8 cellular contexts compared by ENCODE assay signal in the genomic region with DNA sequence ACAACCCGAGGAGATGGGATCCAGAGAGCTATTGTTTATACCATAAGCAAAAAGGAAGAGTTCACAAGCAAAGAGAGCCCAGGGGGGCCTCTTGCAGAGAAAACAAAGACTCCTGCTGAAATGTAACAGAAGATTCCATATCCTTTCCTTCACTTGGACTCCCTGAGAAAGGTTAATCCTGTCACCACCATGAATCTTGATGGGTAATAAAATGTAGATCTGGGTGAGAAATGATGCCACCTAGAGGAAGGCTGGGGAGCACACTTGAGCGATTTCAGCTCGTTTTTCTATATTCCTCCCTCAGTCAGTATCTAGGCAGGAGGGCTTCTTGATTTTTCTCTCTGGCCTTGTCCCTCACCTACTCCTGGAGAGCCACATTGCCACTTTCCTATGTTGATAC. TPM values are rescaled to one million over a fixed set of nuclear protein-coding genes. Genes with fewer than 3 reads are reported as not detected.
DNase-seq lines count a peak whose midpoint lies in the region; ATAC-seq, FAIRE-seq and TF ChIP-seq lines count a peak whose summit lies in the region.

No MANE protein-coding gene starts in this region.

- no peaks in the 10 kb centered on the region for H3K9me3 ChIP-seq in GM12878 (replicated peaks; ENCODE audit: control insufficient read depth, insufficient read depth, low read length)

- H3K4me3 Mint-ChIP-seq in nephron = no peak overlapping the region
- no peak overlapping the region for H3K4me3 Mint-ChIP-seq in stimulated activated memory B cell treated with anti-CD40 and anti-IgM and Interleukin-4, amounts not matched to agents 10 μg/mL and 1 μg/mL and 100 μg/mL, for 72 hours
- H3K4me3 Mint-ChIP-seq in activated CD4-positive, alpha-beta memory T cell treated with anti-CD3 and anti-CD28 coated beads for 36 hours = no peak overlapping the region

- POLR2A ChIA-PET in GM12878 (lab: Charles Lee) = no interaction called here
- POLR2A ChIA-PET in activated CD4-positive, alpha-beta memory T cell treated with anti-CD3 and anti-CD28 coated beads for 36 hours (lab: Charles Lee) = no interaction called here

- intact Hi-C loops in GM12878 (cut with micrococcal nuclease; ENCODE audit: unreplicated experiment) = loop anchor here (10.0 kb wide), 1 partner anchor 940 kb away; no protein-coding TSS in a partner anchor
- intact Hi-C loops in activated CD4-positive, alpha-beta memory T cell treated with anti-CD3 and anti-CD28 coated beads for 36 hours (cut with micrococcal nuclease) = no loop called here

- no peaks in the 10 kb centered on the region for H3K27me3 Mint-ChIP-seq in nephron (ENCODE audit: low read depth)
- H3K27me3 Mint-ChIP-seq in stimulated activated memory B cell treated with anti-CD40 and anti-IgM and Interleukin-4, amounts not matched to agents 10 μg/mL and 1 μg/mL and 100 μg/mL, for 72 hours = no peaks in the 10 kb centered on the region
- no peaks in the 10 kb centered on the region for H3K27me3 Mint-ChIP-seq in activated CD4-positive, alpha-beta memory T cell treated with anti-CD3 and anti-CD28 coated beads for 36 hours

- H3K79me2 ChIP-seq in GM12878 (ENCODE audit: control insufficient read depth, insufficient read depth, low read length) = no peaks in the 10 kb centered on the region

- peak; percentile 86 for ATAC-seq in GM12878
- no peak for ATAC-seq in GM18520 (IDR thresholded peaks at IDR 0.05; ENCODE audit: unreplicated experiment)
- no peak for ATAC-seq in stimulated activated memory B cell treated with anti-CD40 and anti-IgM and Interleukin-4, amounts not matched to agents 10 μg/mL and 1 μg/mL and 100 μg/mL, for 72 hours

- H3K36me3 Mint-ChIP-seq in nephron (ENCODE audit: low read depth) = peaks cover 6% of the 10 kb centered on the region
- H3K36me3 Mint-ChIP-seq in stimulated activated memory B cell treated with anti-CD40 and anti-IgM and Interleukin-4, amounts not matched to agents 10 μg/mL and 1 μg/mL and 100 μg/mL, for 72 hours = peaks cover 11% of the 10 kb centered on the region
- H3K36me3 Mint-ChIP-seq in activated CD4-positive, alpha-beta memory T cell treated with anti-CD3 and anti-CD28 coated beads for 36 hours = peaks cover 6% of the 10 kb centered on the region

- no peaks in the 10 kb centered on the region for H3K4me1 Mint-ChIP-seq in nephron
- no peaks in the 10 kb centered on the region for H3K4me1 Mint-ChIP-seq in stimulated activated memory B cell treated with anti-CD40 and anti-IgM and Interleukin-4, amounts not matched to agents 10 μg/mL and 1 μg/mL and 100 μg/mL, for 72 hours
- no peaks in the 10 kb centered on the region for H3K4me1 Mint-ChIP-seq in activated CD4-positive, alpha-beta memory T cell treated with anti-CD3 and anti-CD28 coated beads for 36 hours (ENCODE audit: low read depth)

- SMC1A ChIA-PET in GM12878 (lab: Charles Lee; ENCODE audit: uncharacterized antibody, unreplicated experiment) = interaction anchor here (0.8 to 4.7 kb wide), 10 partner anchors 8 to 255 kb away, joined by 3 to 37 read pairs (median 4); no protein-coding TSS in a partner anchor

- 17% methylated on average over 3 of the region's 3 CpGs for WGBS in GM12878 (ENCODE audit: insufficient coverage, insufficient replicate concordance, low lambda C conversion rate, missing lambda C conversion rate)

- TF ChIP-seq POLR2A in GM12878 (IDR thresholded peaks at IDR 0.05; ENCODE audit: low read depth, low read length) = no peak

- in situ Hi-C loops in KBM-7 (cut with MboI; ENCODE audit: low pct_unique_long_range_greater_than_20kb, low sequenced_read_pairs) (loop anchor here (10.0 kb wide), 1 partner anchor 140 kb away; no protein-coding TSS in a partner anchor), GM12878 (cut with MboI) (no loop called here)

- no peaks in the 10 kb centered on the region for H3K9me3 Mint-ChIP-seq in nephron
- no peaks in the 10 kb centered on the region for H3K9me3 Mint-ChIP-seq in stimulated activated memory B cell treated with anti-CD40 and anti-IgM and Interleukin-4, amounts not matched to agents 10 μg/mL and 1 μg/mL and 100 μg/mL, for 72 hours
- H3K9me3 Mint-ChIP-seq in activated CD4-positive, alpha-beta memory T cell treated with anti-CD3 and anti-CD28 coated beads for 36 hours = no peaks in the 10 kb centered on the region

- peak overlapping the region in 1 of 3 experiments; percentile 34 for H3K27ac Mint-ChIP-seq in nephron
- no peak overlapping the region for H3K27ac Mint-ChIP-seq in stimulated activated memory B cell treated with anti-CD40 and anti-IgM and Interleukin-4, amounts not matched to agents 10 μg/mL and 1 μg/mL and 100 μg/mL, for 72 hours
- no peak overlapping the region for H3K27ac Mint-ChIP-seq in activated CD4-positive, alpha-beta memory T cell treated with anti-CD3 and anti-CD28 coated beads for 36 hours

- H3K4me2 ChIP-seq in GM12878 (ENCODE audit: control insufficient read depth, insufficient read depth) = no peak overlapping the region

- TF ChIP-seq CTCF in GM12878 (IDR thresholded peaks at IDR 0.05 in 2 of 3, conservative IDR thresholded peaks at IDR 0.05 in 1 of 3; ENCODE audit: control insufficient read depth in 2 of 3, extremely low read depth in 1 of 3, insufficient read depth in 1 of 3, low read depth in 3 of 3, low read length in 3 of 3) (peak; percentile 44 to 69 (median 50); a peak in 4 of 6 replicates), nephron (IDR thresholded peaks at IDR 0.05; ENCODE audit: unreplicated experiment in 3 of 3) (peak; percentile 50 to 60 (median 52))

- H3K36me3 ChIP-seq in GM12878 (ENCODE audit: control insufficient read depth in 2 of 2, insufficient read depth in 2 of 2, low read length in 1 of 2) = no peaks in the 10 kb centered on the region

- no peaks in the 10 kb centered on the region; the same call in 1 of the 2 replicates for H4K20me1 ChIP-seq in GM12878 (ENCODE audit: control insufficient read depth, insufficient read depth)

- no peak for TF ChIP-seq EP300 in GM12878 (IDR thresholded peaks at IDR 0.05; ENCODE audit: borderline replicate concordance in 1 of 2, control insufficient read depth in 1 of 2, low read depth in 2 of 2, low read length in 2 of 2)

- DNase-seq in DMS153 treated with DMSO at 0.1 percent for 48 hours (lab: John Stamatoyannopoulos, UW; ENCODE audit: unreplicated experiment) = peak; percentile 0
- DNase-seq in DMS153 (lab: John Stamatoyannopoulos, UW) = no peak
- peak; percentile 75 for DNase-seq in KBM-7
- DNase-seq in GM12878 (ENCODE audit: low read depth, low spot score) = no peak
- DNase-seq in activated CD4-positive, alpha-beta memory T cell treated with anti-CD3 and anti-CD28 coated beads for 36 hours = no peak

- no TSS peak for BruUV-seq in GM12878 (replicated peaks; lab: Mats Ljungman, UMichigan)

- H3K27ac ChIP-seq in GM12878 (ENCODE audit: control insufficient read depth, insufficient read depth) = no peak overlapping the region

- peak; percentile 26 for TF ChIP-seq RAD21 in GM12878 (IDR thresholded peaks at IDR 0.05; ENCODE audit: insufficient read depth, low read depth, low read length)

- CTCF ChIA-PET in GM12878 (lab: Yijun Ruan, JAX) = interaction anchor here (0.6 to 5.5 kb wide), 36 partner anchors 8 to 936 kb away, joined by 3 to 94 read pairs (median 4); a partner anchor contains a TSS
- CTCF ChIA-PET in activated CD4-positive, alpha-beta memory T cell treated with anti-CD3 and anti-CD28 coated beads for 36 hours (lab: Charles Lee) = interaction anchor here (0.7 to 5.4 kb wide), 8 partner anchors 8 to 222 kb away, joined by 3 to 55 read pairs (median 3); no protein-coding TSS in a partner anchor

- no peak overlapping the region for H2AFZ ChIP-seq in GM12878 (ENCODE audit: control insufficient read depth, low read depth, low read length)

- no peaks in the 10 kb centered on the region for H3K4me1 ChIP-seq in GM12878 (ENCODE audit: control insufficient read depth, insufficient read depth, low read length)

- FAIRE-seq in GM12878 (lab: Jason Lieb, UNC) = no peak

- H3K27me3 ChIP-seq in GM12878 (replicated peaks in 1 of 2; ENCODE audit: control insufficient read depth in 2 of 2, insufficient read depth in 2 of 2, low read length in 1 of 2) = no peaks in the 10 kb centered on the region

- H3K4me3 ChIP-seq in GM12878 = no peak overlapping the region

- no peak overlapping the region for H3K9ac ChIP-seq in GM12878 (ENCODE audit: control insufficient read depth, insufficient read depth, low read length)

- RAD21 ChIA-PET in GM12878 (lab: Charles Lee; ENCODE audit: unreplicated experiment) = interaction anchor here (1.0 to 2.3 kb wide), 9 partner anchors 77 to 935 kb away, joined by 3 to 12 read pairs (median 5); no protein-coding TSS in a partner anchor

TF ChIP-seq in GM12878, 131 proteins besides CTCF, POLR2A, EP300 and RAD21:
- TF ChIP-seq SMC3 (IDR thresholded peaks at IDR 0.05; ENCODE audit: borderline replicate concordance, low read length) (peak; percentile 13; the same call in 1 of the 2 replicates), NFIC (IDR thresholded peaks at IDR 0.05; ENCODE audit: low read depth, low read length) (no peak)

RNA-seq across cellular contexts. Expression of a gene that starts 10.2 kb away (rescaled TPM):
- 0.88 and 0.91 TPM in 2 replicates for total RNA-seq in GM12878 (2013; cell fraction: nucleolus; rRNA removed)
- 0.40 and 0.71 TPM in 2 replicates for total RNA-seq in GM12878 (2014; rRNA removed)
- 0.46 and 0.54 TPM in 2 replicates for total RNA-seq in GM12878 (2014; rRNA removed; fragmentation: Illumina TruSeq; extraction: Trizol)
- 0.35 and 0.46 TPM in 2 replicates for total RNA-seq in GM12878 (2021)
- not detected for polyA plus RNA-seq in GM12878 (2011; ENCODE audit: low read depth)
- 0.19 and 0.29 TPM in 2 replicates for polyA plus RNA-seq in GM12878 (2011; rRNA removed)
- 0.12 and 0.30 TPM in 2 replicates for polyA plus RNA-seq in GM12878 (2011; cell fraction: cytosol; rRNA removed)
- 0.97 and 1.4 TPM in 2 replicates for polyA plus RNA-seq in GM12878 (2011; cell fraction: nucleus; rRNA removed)
- 0.34 and 0.45 TPM in 2 replicates for polyA plus RNA-seq in GM12878 (2012)
- polyA plus RNA-seq in GM12878 (2014; fragmentation: Illumina TruSeq; extraction: Trizol) = 0.22 TPM in 1 of 2 replicates, not detected in the other
- under 1 TPM; 0.08 to 0.40 TPM for polyA plus RNA-seq in GM12878 (2014; fragmentation: Nextera tagmentation; extraction: Ambion mirVana)
- polyA plus RNA-seq in GM12878 (2014; rRNA removed) = 0.29 and 0.72 TPM in 2 replicates
- polyA plus RNA-seq in GM12878 (2016; fragmentation: Nextera tagmentation; extraction: Ambion mirVana) = under 1 TPM; 0.40 TPM
- 0.44 and 0.57 TPM in 2 replicates for polyA minus RNA-seq in GM12878 (2011; rRNA and poly(A)+ RNA removed)
- polyA minus RNA-seq in GM12878 (2011; cell fraction: cytosol; rRNA and poly(A)+ RNA removed) = not detected in 2 replicates
- polyA minus RNA-seq in GM12878 (2011; cell fraction: nucleus; rRNA and poly(A)+ RNA removed) = 1.3 and 2.8 TPM in 2 replicates
- total RNA-seq in activated CD4-positive, alpha-beta memory T cell treated with anti-CD3 and anti-CD28 coated beads for 36 hours = under 1 TPM in 1 of 2 experiments, not detected in 1; 0.24 TPM

Comparison
In these comparisons a context has a peak if more than half of its experiments do, and no peak if none do; other contexts are left out.
1. DNase-seq: peak in DMS153 treated with DMSO at 0.1 percent for 48 hours (single experiment) and KBM-7 (single experiment); none in DMS153 (single experiment), GM12878 (single experiment) and activated CD4-positive, alpha-beta memory T cell treated with anti-CD3 and anti-CD28 coated beads for 36 hours (single experiment).